ENCODE assay signal across 8 cellular contexts in the genomic region with DNA sequence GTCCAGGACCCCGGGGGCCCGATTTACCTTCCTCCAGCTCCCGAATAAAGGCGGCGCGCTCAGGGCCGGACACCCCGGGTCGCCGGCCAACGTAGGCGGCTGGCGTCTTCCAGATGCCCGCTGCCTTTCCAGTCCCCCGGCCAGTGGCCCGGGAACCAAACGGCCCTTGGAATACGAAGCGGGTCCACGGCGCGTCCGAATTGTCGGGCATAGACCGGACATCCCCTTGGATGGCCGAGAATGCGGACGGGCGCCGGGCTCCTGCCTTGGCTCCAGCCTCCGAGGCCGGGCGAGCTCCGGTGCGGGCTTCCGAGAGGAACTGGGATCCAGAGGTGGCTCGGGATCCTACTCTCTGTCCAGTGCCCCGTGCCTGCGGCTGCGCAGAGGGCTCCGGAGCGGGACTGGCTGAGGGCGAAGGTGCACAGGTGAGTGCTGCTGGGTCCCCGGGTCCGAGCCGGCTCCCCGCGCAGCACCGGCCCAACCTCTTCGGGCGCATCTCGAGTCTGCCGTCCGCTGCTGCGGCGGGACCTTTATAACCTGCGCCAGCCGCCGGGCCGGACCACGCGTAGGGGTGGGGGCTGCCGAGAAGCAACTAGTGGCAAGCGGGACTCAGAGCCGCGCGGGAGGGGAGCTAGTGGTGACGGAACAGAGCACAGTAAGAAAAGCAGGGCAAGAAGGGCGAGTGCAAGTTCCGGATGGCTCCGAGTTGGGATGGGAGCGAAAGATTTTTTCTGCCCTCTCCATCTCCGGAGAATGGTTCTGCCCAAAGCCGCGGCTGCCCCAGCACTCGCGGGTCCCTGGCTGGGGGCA. TPM values are rescaled to one million over a fixed set of nuclear protein-coding genes. Genes with fewer than 3 reads are reported as not detected.
DNase-seq lines count a peak whose midpoint lies in the region; ATAC-seq, FAIRE-seq and TF ChIP-seq lines count a peak whose summit lies in the region.

A gene with protein sequence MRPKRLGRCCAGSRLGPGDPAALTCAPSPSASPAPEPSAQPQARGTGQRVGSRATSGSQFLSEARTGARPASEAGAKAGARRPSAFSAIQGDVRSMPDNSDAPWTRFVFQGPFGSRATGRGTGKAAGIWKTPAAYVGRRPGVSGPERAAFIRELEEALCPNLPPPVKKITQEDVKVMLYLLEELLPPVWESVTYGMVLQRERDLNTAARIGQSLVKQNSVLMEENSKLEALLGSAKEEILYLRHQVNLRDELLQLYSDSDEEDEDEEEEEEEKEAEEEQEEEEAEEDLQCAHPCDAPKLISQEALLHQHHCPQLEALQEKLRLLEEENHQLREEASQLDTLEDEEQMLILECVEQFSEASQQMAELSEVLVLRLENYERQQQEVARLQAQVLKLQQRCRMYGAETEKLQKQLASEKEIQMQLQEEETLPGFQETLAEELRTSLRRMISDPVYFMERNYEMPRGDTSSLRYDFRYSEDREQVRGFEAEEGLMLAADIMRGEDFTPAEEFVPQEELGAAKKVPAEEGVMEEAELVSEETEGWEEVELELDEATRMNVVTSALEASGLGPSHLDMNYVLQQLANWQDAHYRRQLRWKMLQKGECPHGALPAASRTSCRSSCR (minus strand): TSS at position 505 of the 810 bp plus-strand sequence. CDS start 9 bp downstream, at position 496.

- H3K36me3 ChIP-seq in HCT116 (ENCODE audit: control insufficient read depth in 1 of 2, insufficient read depth in 2 of 2, low read length in 2 of 2) (no peaks in the 10 kb centered on the region), osteoblast (ENCODE audit: insufficient read depth, low read length) (no peaks in the 10 kb centered on the region)

- H3K79me2 ChIP-seq in HCT116 (ENCODE audit: insufficient read depth, low read length): no peaks in the 10 kb centered on the region
- H3K79me2 ChIP-seq in osteoblast (ENCODE audit: insufficient read depth, low read length): no peaks in the 10 kb centered on the region

- RAD21 ChIA-PET in HCT116 (lab: Charles Lee; ENCODE audit: low non-redundant PET in 1 of 2, low total read pairs in 2 of 2, uncharacterized antibody in 2 of 2, unreplicated experiment in 2 of 2): no interaction called here

- BruUV-seq in HCT116 (replicated peaks; lab: Mats Ljungman, UMichigan): TSS peak; percentile 46

- TF ChIP-seq CTCF in A549 (IDR thresholded peaks at IDR 0.05) (no peak), HCT116 (IDR thresholded peaks at IDR 0.05 in 2 of 3, conservative IDR thresholded peaks at IDR 0.05 in 1 of 3; ENCODE audit: borderline replicate concordance in 1 of 3, insufficient read depth in 1 of 3, low read depth in 2 of 3, low read length in 2 of 3) (no peak), osteoblast (IDR thresholded peaks at IDR 0.05; ENCODE audit: extremely low read depth, low read depth, low read length) (no peak)

- CTCF ChIA-PET in A549 (lab: Yijun Ruan, JAX): interaction anchor here (0.6 to 96.0 kb wide), 9 partner anchors 9 to 383 kb away, joined by 3 to 3262 read pairs (median 5); a partner anchor contains a TSS
- CTCF ChIA-PET in HCT116 (lab: Charles Lee): no interaction called here

- peak within 1 kb of the TSS; percentile 98 for H3K4me2 ChIP-seq in A549
- peak within 1 kb of the TSS; percentile 85 for H3K4me2 ChIP-seq in HCT116 (ENCODE audit: low read length)
- peak within 1 kb of the TSS; percentile 59 for H3K4me2 ChIP-seq in osteoblast (ENCODE audit: insufficient read depth, low read length)

- peak; percentile 76 to 84 for DNase-seq in A549 (ENCODE audit: low read depth in 1 of 2, low spot score in 1 of 2)
- DNase-seq in HCT116 (ENCODE audit: low read depth, low spot score): no peak
- DNase-seq in activated T-cell treated with anti-CD3 and anti-CD28 coated beads, Interleukin-2, amount 50 U/mL, for 1 hour: peak; percentile 31
- peak; percentile 55 to 60 for DNase-seq in frontal cortex (ENCODE audit: low spot score in 2 of 2)
- peak; percentile 89 for DNase-seq in osteoblast (ENCODE audit: insufficient read length, low spot score, missing footprints)
- DNase-seq in NCI-H2029 treated with DMSO at 0.1 percent for 48 hours (lab: John Stamatoyannopoulos, UW): no peak
- DNase-seq in activated effector memory CD4-positive, alpha-beta T cell treated with Interleukin-2 at 50 U/mL for 16 hours: no peak

- POLR2A ChIA-PET in A549 (lab: Yijun Ruan, JAX) (interaction anchor here (0.5 to 1.6 kb wide), 23 partner anchors 9 to 224 kb away, joined by 3 to 12 read pairs (median 4); a partner anchor contains a TSS), HCT116 (lab: Charles Lee) (interaction anchor here (1.3 to 1.9 kb wide), 3 partner anchors 9 to 66 kb away, joined by 3 to 6 read pairs (median 4); a partner anchor contains a TSS)

- WGBS in A549 (ENCODE audit: missing lambda C conversion rate): 5% methylated on average over 55 of the region's 77 CpGs

- H4K20me1 ChIP-seq in HCT116 (ENCODE audit: insufficient read depth) (no peaks in the 10 kb centered on the region), osteoblast (ENCODE audit: insufficient read depth, low read length) (no peaks in the 10 kb centered on the region)

- no peak for TF ChIP-seq EP300 in A549 (IDR thresholded peaks at IDR 0.05)

- H2AFZ ChIP-seq in HCT116 (ENCODE audit: low read depth, low read length, poor library complexity, severe bottlenecking): peak within 1 kb of the TSS; percentile 92
- peak within 1 kb of the TSS; percentile 51 for H2AFZ ChIP-seq in osteoblast (ENCODE audit: low read length)

- H3K4me3 ChIP-seq in A549 (peak within 1 kb of the TSS; percentile 57), HCT116 (replicated peaks in 1 of 2; ENCODE audit: low read depth in 1 of 2, low read length in 2 of 2) (peak within 1 kb of the TSS; percentile 55 to 62), osteoblast (ENCODE audit: insufficient read depth, low read length) (peak within 1 kb of the TSS; percentile 53)

- H3K9me3 ChIP-seq in A549 (no peaks in the 10 kb centered on the region), HCT116 (ENCODE audit: control insufficient read depth in 1 of 2, insufficient read depth in 1 of 2, low read depth in 1 of 2, low read length in 2 of 2) (no peaks in the 10 kb centered on the region), osteoblast (ENCODE audit: low read depth, low read length) (no peaks in the 10 kb centered on the region)

- no peaks in the 10 kb centered on the region for H3K9me2 ChIP-seq in HCT116 (ENCODE audit: insufficient read depth)

- TF ChIP-seq POLR2A in A549 (IDR thresholded peaks at IDR 0.05; ENCODE audit: low read length): peak; percentile 100
- peak; percentile 66 for TF ChIP-seq POLR2A in HCT116 (IDR thresholded peaks at IDR 0.05; ENCODE audit: borderline replicate concordance, extremely low read depth, insufficient read depth, insufficient read length)

- H3K9ac ChIP-seq in HCT116 (ENCODE audit: low read length): peak within 1 kb of the TSS; percentile 52

- TF ChIP-seq RAD21 in A549 (conservative IDR thresholded peaks at IDR 0.05 in 1 of 2, IDR thresholded peaks at IDR 0.05 in 1 of 2) (0 out of 5 replicates have a peak, but pooled peaks of 1 of the 2 experiments have one; percentile 17), HCT116 (IDR thresholded peaks at IDR 0.05; ENCODE audit: low read depth) (no peak)

- H3K27ac ChIP-seq in A549 (peak within 1 kb of the TSS; percentile 73 to 90), HCT116 (ENCODE audit: low read depth, low read length) (peak within 1 kb of the TSS; percentile 40; the same call in 1 of the 2 replicates), osteoblast (ENCODE audit: low read depth, low read length) (no peak within 1 kb of the TSS)

- ATAC-seq in A549: peak; percentile 62 to 71
- ATAC-seq in HCT116: peak; percentile 73
- no peak for ATAC-seq in GM19351 (IDR thresholded peaks at IDR 0.05; ENCODE audit: unreplicated experiment)

- no peaks in the 10 kb centered on the region for H3K27me3 ChIP-seq in HCT116 (ENCODE audit: insufficient read depth, low read length)
- H3K27me3 ChIP-seq in osteoblast (ENCODE audit: insufficient read depth, low read length): peaks cover 64% of the 10 kb centered on the region

- FAIRE-seq in A549 (lab: Jason Lieb, UNC) (no peak), frontal cortex (lab: Jason Lieb, UNC) (no peak)

- H3K4me1 ChIP-seq in A549 (peaks cover 28% of the 10 kb centered on the region), HCT116 (ENCODE audit: control insufficient read depth in 1 of 2, insufficient read depth in 2 of 2, low read length in 2 of 2) (peaks cover 11 to 35% of the 10 kb centered on the region in 2 experiments), osteoblast (ENCODE audit: insufficient read depth, low read length) (peaks cover 7% of the 10 kb centered on the region)

- intact Hi-C loops in HCT116 (cut with micrococcal nuclease): no loop called here

TF ChIP-seq in A549, 52 proteins besides CTCF, POLR2A, EP300 and RAD21 (continues in another document):
- TF ChIP-seq, protein P1, sequence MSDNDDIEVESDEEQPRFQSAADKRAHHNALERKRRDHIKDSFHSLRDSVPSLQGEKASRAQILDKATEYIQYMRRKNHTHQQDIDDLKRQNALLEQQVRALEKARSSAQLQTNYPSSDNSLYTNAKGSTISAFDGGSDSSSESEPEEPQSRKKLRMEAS (IDR thresholded peaks at IDR 0.05): peak; percentile 60

TF ChIP-seq in HCT116, 20 proteins besides CTCF, POLR2A, EP300 and RAD21:
- TF ChIP-seq JUND (IDR thresholded peaks at IDR 0.05): peak; percentile 80; the same call in 1 of the 2 replicates
- TF ChIP-seq FOSL1 (IDR thresholded peaks at IDR 0.05; ENCODE audit: low read depth): no peak
- peak; percentile 56 for TF ChIP-seq TCF7L2 (IDR thresholded peaks at IDR 0.05; ENCODE audit: borderline replicate concordance, extremely low read depth, insufficient read depth, insufficient read length)
- peak; percentile 98 for TF ChIP-seq POLR2AphosphoS5 (IDR thresholded peaks at IDR 0.05; ENCODE audit: low read depth, low read length)

RNA-seq across cellular contexts. Expression of the gene that starts here (rescaled TPM):
- polyA plus RNA-seq in A549 (2011; rRNA removed) (2.0 and 2.2 TPM in 2 replicates), A549 (2017; fragmentation: RNase III; extraction: RNeasy Plus Mini Kit Qiagen cat#74134 plus additional on column Dnase treatment) (1.3 to 2.3 TPM (median 1.6 TPM) in 3 replicates)
- 0.86 and 1.2 TPM in 2 replicates for polyA plus RNA-seq in A549 (2012; cell fraction: cytosol; rRNA removed)
- polyA plus RNA-seq in A549 (2012; cell fraction: nucleus; rRNA removed): 8.2 and 8.4 TPM in 2 replicates
- polyA minus RNA-seq in A549 (2011; rRNA and poly(A)+ RNA removed): 0.66 and 1.2 TPM in 2 replicates
- total RNA-seq in HCT116 (2021; ENCODE audit: unreplicated experiment) (3.4 TPM), frontal cortex (under 0.01 TPM), osteoblast (under 0.01 TPM in 1 of 2 replicates, not detected in the other)
- 2.1 and 3.8 TPM in 2 replicates for polyA plus RNA-seq in HCT116 (2012)

Comparison
In these comparisons a context has a peak if more than half of its experiments do, and no peak if none do; other contexts are left out.
1. Peak in DNase-seq in frontal cortex; RNA of the gene not detected or under 1 TPM.
2. Peak in DNase-seq, H3K4me3 ChIP-seq and H3K4me2 ChIP-seq in osteoblast; RNA of the gene not detected or under 1 TPM.
3. DNase-seq: peak in A549 (2 of 2) and activated T-cell treated with anti-CD3 and anti-CD28 coated beads, Interleukin-2, amount 50 U/mL, for 1 hour (single experiment); none in HCT116 (single experiment), NCI-H2029 treated with DMSO at 0.1 percent for 48 hours (single experiment) and activated effector memory CD4-positive, alpha-beta T cell treated with Interleukin-2 at 50 U/mL for 16 hours (single experiment).
4. Peak in every context shown above with its lines, with median percentiles within 50 percentile points of each other: H3K4me2 ChIP-seq and H3K4me3 ChIP-seq.